ENCODE assay signal across 20 cellular contexts in the genomic region with DNA sequence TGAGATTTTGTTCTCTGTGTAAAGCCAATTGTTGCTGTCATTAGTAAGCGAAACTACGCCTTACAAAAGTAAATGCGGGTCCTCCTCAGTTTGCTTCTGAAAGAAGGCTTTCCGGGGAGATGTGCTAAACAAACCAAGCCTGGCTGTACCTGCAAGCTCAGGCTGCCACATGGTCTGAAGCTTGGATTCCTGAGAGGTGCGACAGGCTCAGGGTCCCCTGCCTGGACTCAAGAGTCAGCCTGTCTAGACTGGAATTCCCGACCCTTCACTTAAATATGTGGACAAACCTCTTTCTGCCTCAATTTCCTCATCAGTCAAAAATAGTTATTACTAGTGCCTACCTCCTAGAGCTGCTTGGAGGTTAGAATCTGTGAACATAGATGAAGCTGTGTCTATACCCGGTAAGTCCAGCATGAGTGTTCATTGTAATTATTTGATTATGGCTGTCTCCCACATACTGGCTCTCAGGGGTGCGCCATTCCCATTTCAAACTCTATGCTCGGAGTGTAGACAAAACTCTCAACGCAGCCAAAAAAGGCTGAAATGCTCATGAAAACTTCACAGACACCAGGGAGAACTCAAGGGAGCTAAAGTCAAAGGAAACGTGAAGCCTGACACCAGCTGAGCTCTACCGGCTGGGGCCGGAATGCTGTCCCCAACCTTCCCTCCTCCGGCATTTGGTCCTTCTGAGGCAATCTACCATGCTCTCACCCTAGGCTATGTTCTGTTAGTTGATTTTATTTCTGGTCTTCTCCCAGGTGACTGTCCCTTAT. TPM values are rescaled to one million over a fixed set of nuclear protein-coding genes. Genes with fewer than 3 reads are reported as not detected.
DNase-seq lines count a peak whose midpoint lies in the region; ATAC-seq and TF ChIP-seq lines count a peak whose summit lies in the region.
"Had no signal": no experiment of that assay in that cellular context is flagged by ENCODE, and none has a peak within 500 bp of the region (broad histone marks: within the 10 kb centered on the region; RNA-seq: fewer than 3 reads in every experiment).

No MANE protein-coding gene starts in this region.

- H3K9me3 Mint-ChIP-seq in natural killer cell treated with Interleukin-12 subunit alpha and Interleukin-12 subunit beta and Interleukin-15 and Interleukin-18, amount 100 ng/mL, for 72 hours = no peaks in the 10 kb centered on the region
- no peaks in the 10 kb centered on the region for H3K9me3 Mint-ChIP-seq in natural killer cell
- H3K9me3 Mint-ChIP-seq: activated CD4-positive, alpha-beta T cell treated with anti-CD3 and anti-CD28 coated beads, Interleukin-2, amount 10 ng/mL, durations not matched to agents 7 days and 5 days had no signal

- peak overlapping the region; percentile 89 for H3K9ac ChIP-seq in trophoblast cell (ENCODE audit: low read length)
- H3K9ac ChIP-seq: BLaER1 had no signal

- H2BK5ac ChIP-seq in trophoblast cell (ENCODE audit: low read depth, low read length, poor library complexity) = peak overlapping the region; percentile 98

- H3K4me1 ChIP-seq in trophoblast cell (ENCODE audit: control insufficient read depth in 1 of 2, insufficient read depth in 2 of 2, low read length in 2 of 2) = peaks cover 21 to 25% of the 10 kb centered on the region in 2 experiments

- H3K36me3 Mint-ChIP-seq in natural killer cell treated with Interleukin-12 subunit alpha and Interleukin-12 subunit beta and Interleukin-15 and Interleukin-18, amount 100 ng/mL, for 72 hours = no peaks in the 10 kb centered on the region
- no peaks in the 10 kb centered on the region for H3K36me3 Mint-ChIP-seq in natural killer cell

- peak overlapping the region; percentile 97 for H2BK120ac ChIP-seq in trophoblast cell (ENCODE audit: insufficient read depth, low read length, poor library complexity)

- H4K8ac ChIP-seq in trophoblast cell (ENCODE audit: low read depth, low read length) = peak overlapping the region; percentile 83

- H3K4me2 ChIP-seq in trophoblast cell (ENCODE audit: low read length) = peak overlapping the region; percentile 59

- peak overlapping the region; percentile 100 for H4K91ac ChIP-seq in trophoblast cell (ENCODE audit: low read depth, low read length)

- peaks cover 38% of the 10 kb centered on the region for H3K79me1 ChIP-seq in trophoblast cell (ENCODE audit: low read length)

- DNase-seq in natural killer cell treated with Interleukin-12 subunit alpha and Interleukin-12 subunit beta and Interleukin-15 and Interleukin-18, amount 100 ng/mL, for 72 hours (ENCODE audit: low spot score) = peak; percentile 26
- no peak for DNase-seq in natural killer cell
- peak; percentile 70 for DNase-seq in left kidney (ENCODE audit: low read depth, low spot score)
- DNase-seq in trophoblast cell = peak; percentile 98
- DNase-seq in OCI-M1 (lab: John Stamatoyannopoulos, UW) = no peak
- DNase-seq in NCI-H128 (lab: John Stamatoyannopoulos, UW; ENCODE audit: unreplicated experiment) = no peak
- no peak for DNase-seq in activated naive CD4-positive, alpha-beta T cell treated with Interleukin-2 at 50 U/mL for 16 hours
- DNase-seq: activated CD4-positive, alpha-beta T cell treated with anti-CD3 and anti-CD28 coated beads, Interleukin-2, amount 10 ng/mL, durations not matched to agents 7 days and 5 days; activated CD8-positive, alpha-beta memory T cell treated with anti-CD3 and anti-CD28 coated beads, Interleukin-2, amount 50 U/mL, for 48 hours; activated effector memory CD4-positive, alpha-beta T cell treated with anti-CD3 and anti-CD28 coated beads, Interleukin-2, amount 50 U/mL, for 16 hours; amniotic stem cell; NCI-H1694; NCI-H2227 treated with DMSO at 0.1 percent for 48 hours; NK-92 treated with Interleukin-12 subunit alpha and Interleukin-12 subunit beta, amount 100 ng/mL, for 24 hours; stimulated activated CD4-positive, alpha-beta T cell treated with anti-CD3 and anti-CD28 coated beads, Interleukin-2, amount 100 ng/mL, for 48 hours; SW 1271 had no signal

- peak overlapping the region; percentile 57 for H3K18ac ChIP-seq in trophoblast cell (ENCODE audit: low read length)

- H3K4me3 ChIP-seq in trophoblast cell (ENCODE audit: low read depth, low read length) = no peak overlapping the region
- H3K4me3 ChIP-seq: BLaER1, mucosa of descending colon had no signal

- no peaks in the 10 kb centered on the region for H3K9me3 ChIP-seq in trophoblast cell (ENCODE audit: insufficient read depth, low read depth, low read length)
- H3K9me3 ChIP-seq: BLaER1, mucosa of descending colon had no signal

- intact Hi-C loops in natural killer cell (cut with micrococcal nuclease) = no loop called here

- peak overlapping the region; percentile 95 for H3K14ac ChIP-seq in trophoblast cell (ENCODE audit: low read length)

- peaks cover 7% of the 10 kb centered on the region for H3K79me2 ChIP-seq in trophoblast cell (ENCODE audit: control insufficient read depth, insufficient read depth, low read length, poor library complexity)

- H3K27ac ChIP-seq in trophoblast cell (ENCODE audit: low read depth, low read length) = peak overlapping the region; percentile 100
- H3K27ac ChIP-seq: BLaER1, RWPE1 had no signal

- WGBS in trophoblast cell (ENCODE audit: extremely low coverage, insufficient coverage, insufficient read length) = no CpG with 5 or more reads among the region's 14 CpGs

- peak overlapping the region; percentile 52 for H3K23ac ChIP-seq in trophoblast cell (ENCODE audit: low read length)

- H3K27ac Mint-ChIP-seq in natural killer cell treated with Interleukin-12 subunit alpha and Interleukin-12 subunit beta and Interleukin-15 and Interleukin-18, amount 100 ng/mL, for 72 hours = no peak overlapping the region
- no peak overlapping the region for H3K27ac Mint-ChIP-seq in natural killer cell
- H3K27ac Mint-ChIP-seq: activated CD4-positive, alpha-beta T cell treated with anti-CD3 and anti-CD28 coated beads, Interleukin-2, amount 10 ng/mL, durations not matched to agents 7 days and 5 days had no signal

- ATAC-seq in natural killer cell treated with Interleukin-12 subunit alpha and Interleukin-12 subunit beta and Interleukin-15 and Interleukin-18, amount 100 ng/mL, for 72 hours = no peak
- ATAC-seq in natural killer cell (no peak), GM18517 (IDR thresholded peaks at IDR 0.05; ENCODE audit: unreplicated experiment) (no peak)

- peak overlapping the region; percentile 66 for H2AFZ ChIP-seq in trophoblast cell (ENCODE audit: insufficient read depth, low read length, poor library complexity)

- peaks cover 0 to 8% of the 10 kb centered on the region in 2 donors for H3K27me3 Mint-ChIP-seq in natural killer cell treated with Interleukin-12 subunit alpha and Interleukin-12 subunit beta and Interleukin-15 and Interleukin-18, amount 100 ng/mL, for 72 hours
- peaks cover 10 to 21% of the 10 kb centered on the region in 2 donors for H3K27me3 Mint-ChIP-seq in natural killer cell (ENCODE audit: low read depth in 2 of 2)
- H3K27me3 Mint-ChIP-seq: activated CD4-positive, alpha-beta T cell treated with anti-CD3 and anti-CD28 coated beads, Interleukin-2, amount 10 ng/mL, durations not matched to agents 7 days and 5 days had no signal

- no peak for TF ChIP-seq CTCF in natural killer cell (IDR thresholded peaks at IDR 0.05)

- peak overlapping the region; percentile 94 for H2AK5ac ChIP-seq in trophoblast cell (ENCODE audit: low read length)

- no peaks in the 10 kb centered on the region for H3K27me3 ChIP-seq in trophoblast cell (ENCODE audit: insufficient read depth, low read length)
- H3K27me3 ChIP-seq: BLaER1 had no signal

- no peak overlapping the region for H3K4me3 Mint-ChIP-seq in natural killer cell treated with Interleukin-12 subunit alpha and Interleukin-12 subunit beta and Interleukin-15 and Interleukin-18, amount 100 ng/mL, for 72 hours
- H3K4me3 Mint-ChIP-seq in natural killer cell = no peak overlapping the region
- H3K4me3 Mint-ChIP-seq: activated CD4-positive, alpha-beta T cell treated with anti-CD3 and anti-CD28 coated beads, Interleukin-2, amount 10 ng/mL, durations not matched to agents 7 days and 5 days had no signal

- no peaks in the 10 kb centered on the region for H3K36me3 ChIP-seq in trophoblast cell (ENCODE audit: control insufficient read depth in 1 of 2, insufficient read depth in 2 of 2, low read length in 2 of 2)
- H3K36me3 ChIP-seq: BLaER1 had no signal

- no peaks in the 10 kb centered on the region for H3K4me1 Mint-ChIP-seq in natural killer cell treated with Interleukin-12 subunit alpha and Interleukin-12 subunit beta and Interleukin-15 and Interleukin-18, amount 100 ng/mL, for 72 hours (ENCODE audit: low read depth in 2 of 2)
- H3K4me1 Mint-ChIP-seq in natural killer cell = no peaks in the 10 kb centered on the region
- H3K4me1 Mint-ChIP-seq: activated CD4-positive, alpha-beta T cell treated with anti-CD3 and anti-CD28 coated beads, Interleukin-2, amount 10 ng/mL, durations not matched to agents 7 days and 5 days had no signal

- peak overlapping the region; percentile 97 for H3K4ac ChIP-seq in trophoblast cell (ENCODE audit: low read depth, low read length)

- H4K12ac ChIP-seq in trophoblast cell (ENCODE audit: low read depth, low read length) = peak overlapping the region; percentile 40

- peak overlapping the region; percentile 96 for H2BK12ac ChIP-seq in trophoblast cell (ENCODE audit: low read length)

RNA-seq across cellular contexts. Expression of a gene that starts 31.4 kb away (rescaled TPM):
- under 1 TPM; 0.14 to 0.29 TPM for total RNA-seq in natural killer cell treated with Interleukin-12 subunit alpha and Interleukin-12 subunit beta and Interleukin-15 and Interleukin-18, amount 100 ng/mL, for 72 hours
- total RNA-seq in natural killer cell = under 1 TPM; 0.16 to 0.32 (median 0.23) TPM
- polyA plus RNA-seq in trophoblast cell (2013) = 28.1 and 29.3 TPM in 2 replicates

RNA-seq across cellular contexts. Expression of a gene that starts 31.8 kb away (rescaled TPM):
- total RNA-seq in natural killer cell treated with Interleukin-12 subunit alpha and Interleukin-12 subunit beta and Interleukin-15 and Interleukin-18, amount 100 ng/mL, for 72 hours = 1 to 10 TPM in 1 of 2 donors, under 1 TPM in 1; 0.64 to 1.9 TPM
- 1 to 10 TPM in 1 of 3 donors, under 1 TPM in 2; 0.25 to 2.6 (median 0.33) TPM for total RNA-seq in natural killer cell
- polyA plus RNA-seq in trophoblast cell (2013) = 109 and 116 TPM in 2 replicates

Comparison
In these comparisons a context has a peak if more than half of its experiments do, and no peak if none do; other contexts are left out.
1. DNase-seq: peak in natural killer cell treated with Interleukin-12 subunit alpha and Interleukin-12 subunit beta and Interleukin-15 and Interleukin-18, amount 100 ng/mL, for 72 hours (single experiment), left kidney (single experiment) and trophoblast cell (2 of 2); none in natural killer cell (single experiment), OCI-M1 (single experiment), NCI-H128 (single experiment) and activated naive CD4-positive, alpha-beta T cell treated with Interleukin-2 at 50 U/mL for 16 hours (single experiment).